In the genomic region with DNA sequence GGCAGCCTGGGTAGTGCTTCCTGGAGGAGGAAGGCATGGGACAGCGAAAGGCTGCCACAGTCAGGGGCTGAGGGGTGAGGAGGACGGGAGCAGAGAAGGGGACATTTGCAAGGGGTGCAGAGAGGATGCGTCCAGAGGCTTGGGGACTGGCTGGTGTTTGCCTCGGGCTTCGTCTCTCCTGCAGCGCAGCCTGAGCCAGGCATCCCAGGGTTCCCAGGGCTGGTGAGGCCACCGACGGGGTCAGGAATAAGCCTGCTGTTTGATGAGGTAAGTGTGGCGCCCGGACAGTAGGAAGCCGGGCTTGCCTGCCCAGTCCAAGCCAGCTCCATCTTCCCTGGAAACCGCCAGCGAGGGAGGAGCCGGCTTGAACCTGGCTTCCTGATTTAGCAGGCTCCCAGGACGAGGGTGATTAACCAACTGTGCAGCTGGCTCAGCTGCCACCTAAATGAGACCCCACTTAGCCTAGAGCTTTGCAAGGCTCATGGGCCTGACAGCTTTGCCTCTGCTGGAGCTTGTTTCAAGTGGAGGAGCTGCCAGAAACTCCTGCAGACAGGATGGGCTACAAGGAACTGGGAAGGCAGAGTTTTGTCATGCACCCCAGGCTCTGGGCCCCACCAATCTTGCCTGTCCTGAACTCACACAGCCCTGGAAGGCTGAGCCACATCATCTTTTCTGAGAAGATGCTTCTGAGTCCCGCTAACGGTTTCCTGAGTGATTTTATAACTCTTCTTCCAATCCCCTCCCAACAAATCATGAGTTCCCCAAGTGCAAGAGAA, we compare ENCODE assay signal across 17 cellular contexts. TPM values are rescaled to one million over a fixed set of nuclear protein-coding genes. Genes with fewer than 3 reads are reported as not detected.
DNase-seq lines count a peak whose midpoint lies in the region; FAIRE-seq and TF ChIP-seq lines count a peak whose summit lies in the region.
"Had no signal": no experiment of that assay in that cellular context is flagged by ENCODE, and none has a peak within 500 bp of the region (broad histone marks: within the 10 kb centered on the region; RNA-seq: fewer than 3 reads in every experiment).

No MANE protein-coding gene starts in this region.

- CTCF ChIA-PET in HEK293 (lab: Yijun Ruan, JAX) = no interaction called here

- no peak for FAIRE-seq in kidney (lab: Jason Lieb, UNC)
- FAIRE-seq: islet of Langerhans had no signal

- peak overlapping the region; percentile 2 for H3K4me2 ChIP-seq in skeletal muscle satellite cell (ENCODE audit: low read length)

- H3K27me3 ChIP-seq in skeletal muscle satellite cell (ENCODE audit: control insufficient read depth, insufficient read depth, low read length) = no peaks in the 10 kb centered on the region
- H3K27me3 ChIP-seq: body of pancreas had no signal

- POLR2A ChIA-PET in HEK293 (lab: Yijun Ruan, JAX) = no interaction called here

- intact Hi-C loops in kidney (cut with DNase I) = no loop called here

- DNase-seq in RPMI7951 (ENCODE audit: low read depth) (peak; percentile 29), kidney (peak; percentile 60), A172 (ENCODE audit: low spot score) (no peak)
- DNase-seq in activated T-cell treated with anti-CD3 and anti-CD28 coated beads, Interleukin-2, amount 50 U/mL, for 1 hour = no peak
- no peak for DNase-seq in activated effector memory CD4-positive, alpha-beta T cell treated with Interleukin-2 at 50 U/mL for 16 hours
- DNase-seq: activated CD4-positive, alpha-beta T cell treated with anti-CD3 and anti-CD28 coated beads for 1 hour; activated naive CD4-positive, alpha-beta T cell treated with anti-CD3 and anti-CD28 coated beads for 36 hours; DND-41; heart right ventricle; NCI-H187; NK-92 treated with Interleukin-12 subunit alpha and Interleukin-12 subunit beta, amount 100 ng/mL, for 24 hours; SHP77 had no signal

- TF ChIP-seq CTCF in HEK293 (tag by site-specific recombination; IDR thresholded peaks at IDR 0.05) = no peak
- TF ChIP-seq CTCF in kidney (IDR thresholded peaks at IDR 0.05; ENCODE audit: borderline replicate concordance, extremely low read depth, insufficient read depth) = no peak

- H3K9me3 ChIP-seq in HEK293 (ENCODE audit: control insufficient read depth, insufficient read depth, low read depth, low read length) (no peaks in the 10 kb centered on the region), kidney (ENCODE audit: control insufficient read depth in 1 of 2, low read length in 2 of 2) (no peaks in the 10 kb centered on the region), skeletal muscle satellite cell (replicated peaks; ENCODE audit: low read length) (no peaks in the 10 kb centered on the region)
- H3K9me3 ChIP-seq: body of pancreas, heart right ventricle, prostate gland had no signal

- H3K36me3 ChIP-seq in HEK293 (ENCODE audit: control insufficient read depth in 2 of 2, insufficient read depth in 1 of 2, low read length in 2 of 2) (no peaks in the 10 kb centered on the region), kidney (ENCODE audit: control insufficient read depth in 1 of 2, insufficient read depth in 2 of 2, low read length in 2 of 2) (no peaks in the 10 kb centered on the region), skeletal muscle satellite cell (ENCODE audit: insufficient read depth, low read length) (no peaks in the 10 kb centered on the region)
- H3K36me3 ChIP-seq: heart right ventricle, prostate gland had no signal

- H3K4me3 ChIP-seq in HEK293 (ENCODE audit: low read depth, low read length) = no peak overlapping the region
- H3K4me3 ChIP-seq in kidney (ENCODE audit: low read length in 2 of 2) = no peak overlapping the region
- H3K4me3 ChIP-seq in skeletal muscle satellite cell (ENCODE audit: low read length) = no peak overlapping the region
- H3K4me3 ChIP-seq: body of pancreas, heart right ventricle, prostate gland had no signal

- H3K27ac ChIP-seq in HEK293 (ENCODE audit: extremely low read depth, low read depth, low read length) = no peak overlapping the region
- H3K27ac ChIP-seq in kidney (ENCODE audit: low read depth in 2 of 2, low read length in 2 of 2) = no peak overlapping the region
- H3K27ac ChIP-seq: heart right ventricle, prostate gland had no signal

- H3K4me1 ChIP-seq in HEK293 (ENCODE audit: control insufficient read depth, insufficient read depth, low read length) (no peaks in the 10 kb centered on the region), kidney (ENCODE audit: control insufficient read depth in 1 of 2, insufficient read depth in 1 of 2, low read depth in 1 of 2, low read length in 2 of 2) (peaks cover 0 to 6% of the 10 kb centered on the region in 2 donors), skeletal muscle satellite cell (ENCODE audit: control insufficient read depth, insufficient read depth, low read length) (peaks cover 51% of the 10 kb centered on the region)
- H3K4me1 ChIP-seq: heart right ventricle, prostate gland had no signal

- H3K9ac ChIP-seq in kidney (ENCODE audit: low read length in 2 of 2) (no peak overlapping the region), skeletal muscle satellite cell (ENCODE audit: low read depth, low read length) (peak overlapping the region; percentile 3)

TF ChIP-seq in HEK293, 187 proteins besides CTCF, POLR2A, EP300 and RAD21:
- TF ChIP-seq KLF9 (tag by site-specific recombination; IDR thresholded peaks at IDR 0.05; ENCODE audit: low read depth) (no peak), ZIC2 (tag by site-specific recombination; IDR thresholded peaks at IDR 0.05) (peak; percentile 72)

RNA-seq across cellular contexts. Expression of gene PITPNM3, which starts 47.6 kb away (rescaled TPM):
- total RNA-seq in RPMI7951 (2014; rRNA removed; shearing (Covaris generic)) = 0.10 and 0.12 TPM in 2 replicates
- total RNA-seq in kidney = 9.1 TPM
- 1.8 TPM for polyA plus RNA-seq in kidney (ENCODE audit: insufficient read depth, low read depth, low replicate concordance)
- total RNA-seq in skeletal muscle satellite cell (2012; rRNA removed) = 0.51 and 0.87 TPM in 2 replicates
- total RNA-seq in A172 (2014; rRNA removed; shearing (Covaris generic)) = 9.8 and 13.0 TPM in 2 replicates

Comparison
In these comparisons a context has a peak if more than half of its experiments do, and no peak if none do; other contexts are left out.
1. DNase-seq: peak in RPMI7951 (single experiment) and kidney (single experiment); none in activated T-cell treated with anti-CD3 and anti-CD28 coated beads, Interleukin-2, amount 50 U/mL, for 1 hour (single experiment), A172 (single experiment) and activated effector memory CD4-positive, alpha-beta T cell treated with Interleukin-2 at 50 U/mL for 16 hours (single experiment).